2 cellular contexts compared by ENCODE assay signal in genomic region chr6:30364591-30364990, GRCh38.
TF ChIP-seq lines count a peak whose summit lies in the region.

No MANE protein-coding gene starts in this region.

TF ChIP-seq in A549, 52 proteins besides CTCF, POLR2A, EP300 and RAD21:
- TF ChIP-seq ATOH8 (CRISPR knock-in tag; IDR thresholded peaks at IDR 0.05; ENCODE audit: low read depth) (no peak), HOXA7 (CRISPR knock-in tag; IDR thresholded peaks at IDR 0.05) (no peak), HMGXB4 (CRISPR knock-in tag; IDR thresholded peaks at IDR 0.05; ENCODE audit: borderline replicate concordance) (no peak), E2F6 (IDR thresholded peaks at IDR 0.05; ENCODE audit: borderline replicate concordance, low read depth) (no peak), RNF2 (IDR thresholded peaks at IDR 0.05; ENCODE audit: borderline replicate concordance, low read depth) (no peak), MAX (IDR thresholded peaks at IDR 0.05) (no peak), EHF (CRISPR knock-in tag; IDR thresholded peaks at IDR 0.05) (no peak), RCOR1 (IDR thresholded peaks at IDR 0.05; ENCODE audit: low read depth, low read length) (no peak), ESRRA (IDR thresholded peaks at IDR 0.05; ENCODE audit: borderline replicate concordance, low read length) (no peak), FOSL2 (IDR thresholded peaks at IDR 0.05) (no peak), FOSL2 (CRISPR knock-in tag; IDR thresholded peaks at IDR 0.05) (no peak), HEYL (CRISPR knock-in tag; IDR thresholded peaks at IDR 0.05) (no peak), KDM1A (IDR thresholded peaks at IDR 0.05; ENCODE audit: low read depth) (no peak), HDAC2 (IDR thresholded peaks at IDR 0.05) (no peak), JUNB (IDR thresholded peaks at IDR 0.05) (no peak), FOXS1 (CRISPR knock-in tag; IDR thresholded peaks at IDR 0.05) (no peak), RFX5 (IDR thresholded peaks at IDR 0.05) (no peak), BHLHE40 (IDR thresholded peaks at IDR 0.05; ENCODE audit: low read depth, low read length) (no peak), KDM5A (IDR thresholded peaks at IDR 0.05) (no peak), HES2 (IDR thresholded peaks at IDR 0.05) (no peak)

TF ChIP-seq in H1, 55 proteins besides CTCF, POLR2A, EP300 and RAD21:
- TF ChIP-seq KDM4A (IDR thresholded peaks at IDR 0.05; ENCODE audit: low read depth, low read length, severe bottlenecking): no peak
- no peak for TF ChIP-seq HDAC6 (IDR thresholded peaks at IDR 0.05; ENCODE audit: low read depth, low read length)
- no peak for TF ChIP-seq EZH2 (IDR thresholded peaks at IDR 0.05; ENCODE audit: low read depth, low read length, severe bottlenecking)
- no peak for TF ChIP-seq TAF7 (optimal IDR thresholded peaks at IDR 0.05; ENCODE audit: borderline replicate concordance, low read depth, low read length)
- no peak for TF ChIP-seq YY1 (IDR thresholded peaks at IDR 0.05; ENCODE audit: low read depth, low read length)
- TF ChIP-seq SRF (IDR thresholded peaks at IDR 0.05; ENCODE audit: low read depth, low read length): no peak
- TF ChIP-seq CEBPB (IDR thresholded peaks at IDR 0.05; ENCODE audit: low read depth, low read length): no peak
- TF ChIP-seq ASH2L (IDR thresholded peaks at IDR 0.05; ENCODE audit: low read length): no peak
- TF ChIP-seq POLR2AphosphoS5 (IDR thresholded peaks at IDR 0.05; ENCODE audit: low read depth, low read length): no peak
- no peak for TF ChIP-seq CHD7 (IDR thresholded peaks at IDR 0.05; ENCODE audit: insufficient replicate concordance, low read length)
- TF ChIP-seq POU5F1 (IDR thresholded peaks at IDR 0.05; ENCODE audit: low read depth, low read length): no peak
- TF ChIP-seq KDM1A (IDR thresholded peaks at IDR 0.05; ENCODE audit: borderline replicate concordance, low read length): no peak
